ENCODE assay signal across 13 cellular contexts in the genomic region with DNA sequence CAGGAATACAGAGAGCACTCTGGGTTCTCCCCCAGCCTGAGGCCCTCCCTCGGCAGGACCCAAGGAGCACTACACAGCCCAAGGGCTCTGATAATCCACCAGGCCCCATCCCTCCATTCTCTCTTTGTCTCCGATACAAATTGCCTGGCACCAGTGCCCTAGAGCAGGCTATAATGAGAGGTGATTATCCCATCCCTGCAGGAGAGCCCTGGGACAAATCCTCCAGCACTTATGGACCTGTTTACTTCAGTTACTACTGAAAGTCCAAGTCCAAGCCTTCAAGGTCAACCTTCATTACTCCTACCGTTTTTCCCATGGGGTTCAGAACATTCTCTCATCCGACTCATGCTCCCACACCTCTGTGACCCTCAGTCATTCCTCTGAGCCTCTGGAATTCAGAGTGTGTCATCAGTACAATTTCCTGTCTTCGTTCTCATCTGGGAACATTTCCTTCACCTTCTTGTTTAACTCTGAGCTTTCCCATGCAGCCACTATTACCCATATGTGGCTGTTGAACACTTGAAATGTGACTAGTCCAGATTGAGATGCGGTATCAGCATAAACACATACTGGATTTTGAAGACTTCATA.
DNase-seq lines count a peak whose midpoint lies in the region; ATAC-seq, FAIRE-seq and TF ChIP-seq lines count a peak whose summit lies in the region.
"Had no signal": no experiment of that assay in that cellular context is flagged by ENCODE, and none has a peak within 500 bp of the region (broad histone marks: within the 10 kb centered on the region; RNA-seq: fewer than 3 reads in every experiment).

No MANE protein-coding gene starts in this region.

- no peak for ATAC-seq in stimulated activated naive B cell treated with anti-CD40 and anti-IgM and Interleukin-4, amounts not matched to agents 10 μg/mL and 1 μg/mL and 100 μg/mL, for 72 hours (replicated peaks)
- no peak for ATAC-seq in HG02885 (IDR thresholded peaks at IDR 0.05; ENCODE audit: poor library complexity, unreplicated experiment)
- ATAC-seq: mucosa of descending colon had no signal

- H3K27me3 ChIP-seq in AG04450 (ENCODE audit: control insufficient read depth, insufficient read depth, low read length) (no peaks in the 10 kb centered on the region), astrocyte (ENCODE audit: insufficient read depth, low read length) (no peaks in the 10 kb centered on the region)
- H3K27me3 ChIP-seq: testis had no signal

- peak; percentile 91 for FAIRE-seq in astrocyte (lab: Jason Lieb, UNC)

- peak overlapping the region; percentile 100 for H3K27ac Mint-ChIP-seq in astrocyte (ENCODE audit: unreplicated experiment)
- no peak overlapping the region for H3K27ac Mint-ChIP-seq in stimulated activated naive B cell treated with anti-CD40 and anti-IgM and Interleukin-4, amounts not matched to agents 10 μg/mL and 1 μg/mL and 100 μg/mL, for 72 hours
- H3K27ac Mint-ChIP-seq: activated naive CD4-positive, alpha-beta T cell treated with anti-CD3 and anti-CD28 coated beads for 36 hours; CD4-positive, CD25-positive, alpha-beta regulatory T cell had no signal

- H3K9me3 ChIP-seq in AG04450 (ENCODE audit: control insufficient read depth, insufficient read depth, low read length) (no peaks in the 10 kb centered on the region), astrocyte (ENCODE audit: insufficient read depth, low read depth, low read length) (no peaks in the 10 kb centered on the region)
- H3K9me3 ChIP-seq: mucosa of descending colon, testis had no signal

- H3K27ac ChIP-seq in AG04450 (ENCODE audit: low read depth, low read length) (peak overlapping the region; percentile 47), astrocyte (ENCODE audit: low read depth, low read length) (peak overlapping the region; percentile 95)

- H3K4me3 ChIP-seq in AG04450 (ENCODE audit: low read depth, low read length) (no peak overlapping the region), astrocyte (ENCODE audit: insufficient read depth, low read depth, low read length) (no peak overlapping the region)
- H3K4me3 ChIP-seq: mucosa of descending colon, testis had no signal

- DNase-seq in AG04450 (ENCODE audit: low read depth, low spot score) (peak; percentile 67), HPDE6-E6E7 (ENCODE audit: extremely low spot score) (peak; percentile 33), astrocyte (ENCODE audit: low read depth) (peak; percentile 91), islet precursor cell (peak; percentile 78), NCI-H82 (lab: John Stamatoyannopoulos, UW) (no peak), cortex of kidney (lab: John Stamatoyannopoulos, UW) (no peak)
- DNase-seq in stimulated activated naive B cell treated with anti-CD40 and anti-IgM and Interleukin-4, amounts not matched to agents 10 μg/mL and 1 μg/mL and 100 μg/mL, for 72 hours, result no peak
- DNase-seq: activated naive CD4-positive, alpha-beta T cell treated with anti-CD3 and anti-CD28 coated beads for 36 hours; CD4-positive, CD25-positive, alpha-beta regulatory T cell; mucosa of descending colon; NCI-H1105; testis had no signal

- H4K20me1 ChIP-seq in astrocyte (ENCODE audit: insufficient read depth, low read length), result no peaks in the 10 kb centered on the region

- peak overlapping the region; percentile 71 for H3K9ac ChIP-seq in astrocyte (ENCODE audit: low read length)

- H2AFZ ChIP-seq in astrocyte (ENCODE audit: low read depth, low read length), result no peak overlapping the region

- H3K4me1 ChIP-seq in astrocyte (ENCODE audit: insufficient read depth, low read length), result peaks cover 35% of the 10 kb centered on the region

- peak overlapping the region; percentile 50 for H3K4me2 ChIP-seq in astrocyte (ENCODE audit: low read length)

- H3K4me1 Mint-ChIP-seq in astrocyte (ENCODE audit: low read depth, unreplicated experiment), result peaks cover 29% of the 10 kb centered on the region
- H3K4me1 Mint-ChIP-seq in stimulated activated naive B cell treated with anti-CD40 and anti-IgM and Interleukin-4, amounts not matched to agents 10 μg/mL and 1 μg/mL and 100 μg/mL, for 72 hours, result peaks cover 10 to 13% of the 10 kb centered on the region in 2 donors

- no peaks in the 10 kb centered on the region for H3K79me2 ChIP-seq in astrocyte (ENCODE audit: insufficient read depth, low read length)

- no peaks in the 10 kb centered on the region for H3K36me3 Mint-ChIP-seq in astrocyte (ENCODE audit: low read depth, unreplicated experiment)
- H3K36me3 Mint-ChIP-seq in stimulated activated naive B cell treated with anti-CD40 and anti-IgM and Interleukin-4, amounts not matched to agents 10 μg/mL and 1 μg/mL and 100 μg/mL, for 72 hours, result no peaks in the 10 kb centered on the region
- H3K36me3 Mint-ChIP-seq: CD4-positive, CD25-positive, alpha-beta regulatory T cell had no signal

- TF ChIP-seq CTCF in AG04450 (IDR thresholded peaks at IDR 0.05; ENCODE audit: low read depth, low read length), result no peak
- TF ChIP-seq CTCF in astrocyte (IDR thresholded peaks at IDR 0.05; ENCODE audit: insufficient read depth, low read depth, low read length), result no peak

- POLR2A ChIA-PET in AG04450 (lab: Yijun Ruan, JAX), result no interaction called here

- CTCF ChIA-PET in AG04450 (lab: Charles Lee), result interaction anchor here (0.6 kb wide), 1 partner anchor 18 kb away, joined by 3 read pairs; no protein-coding TSS in a partner anchor

- no peaks in the 10 kb centered on the region for H3K27me3 Mint-ChIP-seq in astrocyte (ENCODE audit: low read depth, unreplicated experiment)
- H3K27me3 Mint-ChIP-seq in stimulated activated naive B cell treated with anti-CD40 and anti-IgM and Interleukin-4, amounts not matched to agents 10 μg/mL and 1 μg/mL and 100 μg/mL, for 72 hours, result peaks cover 15 to 20% of the 10 kb centered on the region in 2 donors
- H3K27me3 Mint-ChIP-seq: CD4-positive, CD25-positive, alpha-beta regulatory T cell had no signal

- no peaks in the 10 kb centered on the region for H3K9me3 Mint-ChIP-seq in astrocyte (ENCODE audit: unreplicated experiment)
- no peaks in the 10 kb centered on the region for H3K9me3 Mint-ChIP-seq in stimulated activated naive B cell treated with anti-CD40 and anti-IgM and Interleukin-4, amounts not matched to agents 10 μg/mL and 1 μg/mL and 100 μg/mL, for 72 hours
- H3K9me3 Mint-ChIP-seq: activated naive CD4-positive, alpha-beta T cell treated with anti-CD3 and anti-CD28 coated beads for 36 hours; CD4-positive, CD25-positive, alpha-beta regulatory T cell had no signal

- peak overlapping the region; percentile 37 for H3K4me3 Mint-ChIP-seq in astrocyte (ENCODE audit: unreplicated experiment)
- no peak overlapping the region for H3K4me3 Mint-ChIP-seq in stimulated activated naive B cell treated with anti-CD40 and anti-IgM and Interleukin-4, amounts not matched to agents 10 μg/mL and 1 μg/mL and 100 μg/mL, for 72 hours
- H3K4me3 Mint-ChIP-seq: activated naive CD4-positive, alpha-beta T cell treated with anti-CD3 and anti-CD28 coated beads for 36 hours; CD4-positive, CD25-positive, alpha-beta regulatory T cell had no signal

- H3K36me3 ChIP-seq in astrocyte (ENCODE audit: insufficient read depth, low read length), result no peaks in the 10 kb centered on the region

Comparison
In these comparisons a context has a peak if more than half of its experiments do, and no peak if none do; other contexts are left out.
1. DNase-seq: peak in AG04450 (single experiment), HPDE6-E6E7 (single experiment), astrocyte (single experiment) and islet precursor cell (single experiment); none in NCI-H82 (single experiment), cortex of kidney (single experiment) and stimulated activated naive B cell treated with anti-CD40 and anti-IgM and Interleukin-4, amounts not matched to agents 10 μg/mL and 1 μg/mL and 100 μg/mL, for 72 hours (single experiment).